ENCODE assay signal across 24 cellular contexts in genomic region chr18:78732273-78733210, GRCh38.
"Had no signal": no experiment of that assay in that cellular context is flagged by ENCODE, and none has a peak within 500 bp of the region (broad histone marks: within the 10 kb centered on the region; RNA-seq: fewer than 3 reads in every experiment).

No MANE protein-coding gene starts in this region.

- H3K27me3 ChIP-seq: gastrocnemius medialis, hepatocyte, right lobe of liver, uterus had no signal

- H3K4me3 ChIP-seq: dorsolateral prefrontal cortex, gastrocnemius medialis, hepatocyte, right lobe of liver, suprapubic skin, tibial artery, uterus had no signal

- H3K9me3 ChIP-seq: gastrocnemius medialis, right lobe of liver, suprapubic skin, tibial artery, uterus had no signal

- H3K27ac ChIP-seq: dorsolateral prefrontal cortex, gastrocnemius medialis, hepatocyte, right lobe of liver, suprapubic skin, tibial artery, uterus had no signal

- ATAC-seq: activated naive CD4-positive, alpha-beta T cell treated with anti-CD3 and anti-CD28 coated beads, Interleukin-2, amount 50 U/mL, for 72 hours; gastrocnemius medialis; left colon; natural killer cell; right lobe of liver; stimulated activated naive B cell treated with anti-CD40 and anti-IgM and Interleukin-4, amounts not matched to agents 10 μg/mL and 1 μg/mL and 100 μg/mL, for 72 hours; T-cell had no signal

- H3K4me1 ChIP-seq: gastrocnemius medialis, right lobe of liver, suprapubic skin, tibial artery, uterus had no signal

- H3K36me3 ChIP-seq: gastrocnemius medialis, right lobe of liver, suprapubic skin, tibial artery, uterus had no signal

- DNase-seq: activated CD4-positive, alpha-beta T cell treated with anti-CD3 and anti-CD28 coated beads for 4 hours; activated CD4-positive, alpha-beta T cell treated with anti-CD3 and anti-CD28 coated beads, Interleukin-2, amount 50 U/mL, for 4 hours; activated CD8-positive, alpha-beta memory T cell treated with anti-CD3 and anti-CD28 coated beads, Interleukin-2, amount 50 U/mL, for 4 hours; activated T-cell treated with anti-CD3 and anti-CD28 coated beads, Interleukin-2, amount 50 U/mL, for 24 hours; anterior cingulate cortex; effector memory CD4-positive, alpha-beta T cell; erythroblast; gastrocnemius medialis; glutamatergic neuron; kidney; left colon; natural killer cell; small intestine; stimulated activated CD4-positive, alpha-beta T cell treated with anti-CD3 and anti-CD28 coated beads, Interleukin-15, amount 100 ng/mL, for 24 hours; stimulated activated CD4-positive, alpha-beta T cell treated with anti-CD3 and anti-CD28 coated beads, Interleukin-2, amount 100 ng/mL, for 24 hours; stimulated activated naive B cell treated with anti-CD40 and anti-IgM and Interleukin-4, amounts not matched to agents 10 μg/mL and 1 μg/mL and 100 μg/mL, for 72 hours; uterus had no signal
